ENCODE assay signal across 1 cellular context in the genomic region with DNA sequence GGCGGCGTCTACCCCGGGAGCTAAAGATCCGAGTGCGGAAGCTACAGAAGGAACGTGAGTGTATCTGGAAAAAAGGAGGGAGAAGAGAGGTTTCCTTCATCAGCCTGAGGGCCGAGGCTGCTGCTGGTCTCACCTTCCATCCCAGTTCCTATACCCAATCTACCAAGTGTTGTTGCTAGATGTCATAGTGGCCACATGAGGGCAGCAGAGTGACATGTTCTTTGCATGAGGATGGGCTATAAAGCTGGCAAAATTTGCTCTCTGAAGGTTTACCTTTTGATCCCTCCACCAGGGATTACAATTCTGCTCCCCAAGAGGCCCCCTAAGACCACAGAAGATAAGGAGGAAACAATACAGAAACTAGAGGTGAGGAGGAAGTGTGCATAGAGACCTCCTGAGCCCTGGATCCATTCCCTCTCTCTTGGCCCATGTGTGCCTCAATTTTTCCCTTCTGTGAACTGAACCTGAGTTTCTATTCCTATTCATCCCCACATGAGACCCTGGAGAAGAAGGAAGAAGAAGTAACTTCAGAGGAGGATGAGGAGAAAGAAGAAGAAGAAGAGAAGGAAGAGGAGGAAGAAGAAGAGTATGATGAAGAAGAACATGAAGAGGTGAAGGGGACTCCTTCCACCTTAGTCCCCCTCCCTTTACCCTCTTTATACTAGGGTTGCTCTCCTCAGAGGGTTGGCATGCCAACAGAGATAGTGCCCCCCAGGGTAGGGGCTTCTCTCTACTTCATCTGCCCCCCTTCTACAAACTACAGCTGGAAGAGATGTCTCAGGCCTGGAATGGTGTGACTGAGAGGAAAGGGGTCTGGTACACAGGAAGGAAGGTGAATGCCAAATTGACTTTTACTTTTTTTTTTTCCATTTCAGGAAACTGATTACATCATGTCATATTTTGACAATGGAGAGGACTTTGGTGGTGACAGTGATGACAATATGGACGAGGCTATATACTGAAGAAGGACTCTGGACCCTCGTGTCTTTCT.
A peak's percentile ranks its signal among the peaks of the same experiment; 100 is the strongest.
TF ChIP-seq lines count a peak whose summit lies in the region.

No MANE protein-coding gene starts in this region.

TF ChIP-seq in K562, 482 proteins besides CTCF, POLR2A, EP300 and RAD21 (continued from another document and continues in another):
- TF ChIP-seq, protein P1, sequence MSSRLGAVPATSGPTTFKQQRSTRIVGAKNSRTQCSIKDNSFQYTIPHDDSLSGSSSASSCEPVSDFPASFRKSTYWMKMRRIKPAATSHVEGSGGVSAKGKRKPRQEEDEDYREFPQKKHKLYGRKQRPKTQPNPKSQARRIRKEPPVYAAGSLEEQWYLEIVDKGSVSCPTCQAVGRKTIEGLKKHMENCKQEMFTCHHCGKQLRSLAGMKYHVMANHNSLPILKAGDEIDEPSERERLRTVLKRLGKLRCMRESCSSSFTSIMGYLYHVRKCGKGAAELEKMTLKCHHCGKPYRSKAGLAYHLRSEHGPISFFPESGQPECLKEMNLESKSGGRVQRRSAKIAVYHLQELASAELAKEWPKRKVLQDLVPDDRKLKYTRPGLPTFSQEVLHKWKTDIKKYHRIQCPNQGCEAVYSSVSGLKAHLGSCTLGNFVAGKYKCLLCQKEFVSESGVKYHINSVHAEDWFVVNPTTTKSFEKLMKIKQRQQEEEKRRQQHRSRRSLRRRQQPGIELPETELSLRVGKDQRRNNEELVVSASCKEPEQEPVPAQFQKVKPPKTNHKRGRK (tag; IDR thresholded peaks at IDR 0.05): peak; percentile 71
- TF ChIP-seq CBX5 (IDR thresholded peaks at IDR 0.05; ENCODE audit: borderline replicate concordance, low read depth): 0 out of 2 replicates have a peak, but pooled peaks have one; percentile 49
- TF ChIP-seq CBX3 (IDR thresholded peaks at IDR 0.05; ENCODE audit: borderline replicate concordance in 1 of 2, low read length in 2 of 2): peak in 1 of 2 experiments; percentile 33; a peak in 1 of 3 replicates
- TF ChIP-seq BRD9 (IDR thresholded peaks at IDR 0.05; ENCODE audit: low read depth, partially characterized antibody): peak; percentile 94
- TF ChIP-seq ZNF408 (CRISPR knock-in tag; IDR thresholded peaks at IDR 0.05; ENCODE audit: low read depth): no peak
- no peak for TF ChIP-seq HMG20B (CRISPR knock-in tag; IDR thresholded peaks at IDR 0.05)
- TF ChIP-seq L3MBTL2 (IDR thresholded peaks at IDR 0.05): peak; percentile 27; the same call in 1 of the 2 replicates
- TF ChIP-seq NUFIP1 (IDR thresholded peaks at IDR 0.05; ENCODE audit: partially characterized antibody): no peak
- peak; percentile 55; the same call in 1 of the 2 replicates for TF ChIP-seq STAG1 (CRISPR knock-in tag; IDR thresholded peaks at IDR 0.05; ENCODE audit: borderline replicate concordance)
- TF ChIP-seq, protein P2, sequence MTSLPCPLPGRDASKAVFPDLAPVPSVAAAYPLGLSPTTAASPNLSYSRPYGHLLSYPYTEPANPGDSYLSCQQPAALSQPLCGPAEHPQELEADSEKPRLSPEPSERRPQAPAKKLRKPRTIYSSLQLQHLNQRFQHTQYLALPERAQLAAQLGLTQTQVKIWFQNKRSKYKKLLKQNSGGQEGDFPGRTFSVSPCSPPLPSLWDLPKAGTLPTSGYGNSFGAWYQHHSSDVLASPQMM (CRISPR knock-in tag; IDR thresholded peaks at IDR 0.05): no peak
- TF ChIP-seq RUNX1 (IDR thresholded peaks at IDR 0.05; ENCODE audit: low read depth): no peak
- TF ChIP-seq, protein P3, sequence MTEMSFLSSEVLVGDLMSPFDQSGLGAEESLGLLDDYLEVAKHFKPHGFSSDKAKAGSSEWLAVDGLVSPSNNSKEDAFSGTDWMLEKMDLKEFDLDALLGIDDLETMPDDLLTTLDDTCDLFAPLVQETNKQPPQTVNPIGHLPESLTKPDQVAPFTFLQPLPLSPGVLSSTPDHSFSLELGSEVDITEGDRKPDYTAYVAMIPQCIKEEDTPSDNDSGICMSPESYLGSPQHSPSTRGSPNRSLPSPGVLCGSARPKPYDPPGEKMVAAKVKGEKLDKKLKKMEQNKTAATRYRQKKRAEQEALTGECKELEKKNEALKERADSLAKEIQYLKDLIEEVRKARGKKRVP (CRISPR knock-in tag; IDR thresholded peaks at IDR 0.05): no peak
- TF ChIP-seq, protein P4, sequence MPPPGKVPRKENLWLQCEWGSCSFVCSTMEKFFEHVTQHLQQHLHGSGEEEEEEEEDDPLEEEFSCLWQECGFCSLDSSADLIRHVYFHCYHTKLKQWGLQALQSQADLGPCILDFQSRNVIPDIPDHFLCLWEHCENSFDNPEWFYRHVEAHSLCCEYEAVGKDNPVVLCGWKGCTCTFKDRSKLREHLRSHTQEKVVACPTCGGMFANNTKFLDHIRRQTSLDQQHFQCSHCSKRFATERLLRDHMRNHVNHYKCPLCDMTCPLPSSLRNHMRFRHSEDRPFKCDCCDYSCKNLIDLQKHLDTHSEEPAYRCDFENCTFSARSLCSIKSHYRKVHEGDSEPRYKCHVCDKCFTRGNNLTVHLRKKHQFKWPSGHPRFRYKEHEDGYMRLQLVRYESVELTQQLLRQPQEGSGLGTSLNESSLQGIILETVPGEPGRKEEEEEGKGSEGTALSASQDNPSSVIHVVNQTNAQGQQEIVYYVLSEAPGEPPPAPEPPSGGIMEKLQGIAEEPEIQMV (tag; conservative IDR thresholded peaks at IDR 0.05; ENCODE audit: low read depth): 0 out of 2 replicates have a peak, but pooled peaks have one; percentile 28
- TF ChIP-seq MAFF (IDR thresholded peaks at IDR 0.05; ENCODE audit: low read length): no peak
- TF ChIP-seq E2F5 (CRISPR knock-in tag; IDR thresholded peaks at IDR 0.05): no peak
- TF ChIP-seq, protein P5, sequence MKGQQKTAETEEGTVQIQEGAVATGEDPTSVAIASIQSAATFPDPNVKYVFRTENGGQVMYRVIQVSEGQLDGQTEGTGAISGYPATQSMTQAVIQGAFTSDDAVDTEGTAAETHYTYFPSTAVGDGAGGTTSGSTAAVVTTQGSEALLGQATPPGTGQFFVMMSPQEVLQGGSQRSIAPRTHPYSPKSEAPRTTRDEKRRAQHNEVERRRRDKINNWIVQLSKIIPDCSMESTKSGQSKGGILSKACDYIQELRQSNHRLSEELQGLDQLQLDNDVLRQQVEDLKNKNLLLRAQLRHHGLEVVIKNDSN (CRISPR knock-in tag; IDR thresholded peaks at IDR 0.05): no peak
- TF ChIP-seq HMBOX1 (IDR thresholded peaks at IDR 0.05): 0 out of 2 replicates have a peak, but pooled peaks have one; percentile 22
- no peak for TF ChIP-seq RBFOX2 (IDR thresholded peaks at IDR 0.05; ENCODE audit: low read depth, low read length)
- no peak for TF ChIP-seq ZZZ3 (IDR thresholded peaks at IDR 0.05)
- TF ChIP-seq MCM7 (IDR thresholded peaks at IDR 0.05): no peak
- peak; percentile 88 for TF ChIP-seq SMC3 (conservative IDR thresholded peaks at IDR 0.05; ENCODE audit: insufficient read depth, low read depth, low read length)
- no peak for TF ChIP-seq PTRF (tag; IDR thresholded peaks at IDR 0.05)
- no peak for TF ChIP-seq PYGO2 (tag; IDR thresholded peaks at IDR 0.05)
- TF ChIP-seq, protein P6, sequence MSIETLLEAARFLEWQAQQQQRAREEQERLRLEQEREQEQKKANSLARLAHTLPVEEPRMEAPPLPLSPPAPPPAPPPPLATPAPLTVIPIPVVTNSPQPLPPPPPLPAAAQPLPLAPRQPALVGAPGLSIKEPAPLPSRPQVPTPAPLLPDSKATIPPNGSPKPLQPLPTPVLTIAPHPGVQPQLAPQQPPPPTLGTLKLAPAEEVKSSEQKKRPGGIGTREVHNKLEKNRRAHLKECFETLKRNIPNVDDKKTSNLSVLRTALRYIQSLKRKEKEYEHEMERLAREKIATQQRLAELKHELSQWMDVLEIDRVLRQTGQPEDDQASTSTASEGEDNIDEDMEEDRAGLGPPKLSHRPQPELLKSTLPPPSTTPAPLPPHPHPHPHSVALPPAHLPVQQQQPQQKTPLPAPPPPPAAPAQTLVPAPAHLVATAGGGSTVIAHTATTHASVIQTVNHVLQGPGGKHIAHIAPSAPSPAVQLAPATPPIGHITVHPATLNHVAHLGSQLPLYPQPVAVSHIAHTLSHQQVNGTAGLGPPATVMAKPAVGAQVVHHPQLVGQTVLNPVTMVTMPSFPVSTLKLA (conservative IDR thresholded peaks at IDR 0.05): 0 out of 4 replicates have a peak, but pooled peaks of 1 of the 2 experiments have one; percentile 12
- TF ChIP-seq, protein P7, sequence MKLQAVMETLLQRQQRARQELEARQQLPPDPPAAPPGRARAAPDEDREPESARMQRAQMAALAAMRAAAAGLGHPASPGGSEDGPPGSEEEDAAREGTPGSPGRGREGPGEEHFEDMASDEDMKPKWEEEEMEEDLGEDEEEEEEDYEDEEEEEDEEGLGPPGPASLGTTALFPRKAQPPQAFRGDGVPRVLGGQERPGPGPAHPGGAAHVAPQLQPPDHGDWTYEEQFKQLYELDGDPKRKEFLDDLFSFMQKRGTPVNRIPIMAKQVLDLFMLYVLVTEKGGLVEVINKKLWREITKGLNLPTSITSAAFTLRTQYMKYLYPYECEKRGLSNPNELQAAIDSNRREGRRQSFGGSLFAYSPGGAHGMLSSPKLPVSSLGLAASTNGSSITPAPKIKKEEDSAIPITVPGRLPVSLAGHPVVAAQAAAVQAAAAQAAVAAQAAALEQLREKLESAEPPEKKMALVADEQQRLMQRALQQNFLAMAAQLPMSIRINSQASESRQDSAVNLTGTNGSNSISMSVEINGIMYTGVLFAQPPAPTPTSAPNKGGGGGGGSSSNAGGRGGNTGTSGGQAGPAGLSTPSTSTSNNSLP (IDR thresholded peaks at IDR 0.05; ENCODE audit: borderline replicate concordance, low read depth, low read length): peak; percentile 51; the same call in 1 of the 2 replicates
- peak in 1 of 2 experiments; percentile 52; a peak in 1 of 4 replicates for TF ChIP-seq RCOR1 (IDR thresholded peaks at IDR 0.05; ENCODE audit: borderline replicate concordance in 1 of 2, low read depth in 2 of 2, low read length in 2 of 2)
- TF ChIP-seq ZNF766 (CRISPR knock-in tag; conservative IDR thresholded peaks at IDR 0.05): peak; percentile 59
- TF ChIP-seq ZNF584 (CRISPR knock-in tag; IDR thresholded peaks at IDR 0.05; ENCODE audit: low read depth): 0 out of 2 replicates have a peak, but pooled peaks have one; percentile 66
- TF ChIP-seq, protein P8, sequence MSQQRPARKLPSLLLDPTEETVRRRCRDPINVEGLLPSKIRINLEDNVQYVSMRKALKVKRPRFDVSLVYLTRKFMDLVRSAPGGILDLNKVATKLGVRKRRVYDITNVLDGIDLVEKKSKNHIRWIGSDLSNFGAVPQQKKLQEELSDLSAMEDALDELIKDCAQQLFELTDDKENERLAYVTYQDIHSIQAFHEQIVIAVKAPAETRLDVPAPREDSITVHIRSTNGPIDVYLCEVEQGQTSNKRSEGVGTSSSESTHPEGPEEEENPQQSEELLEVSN (IDR thresholded peaks at IDR 0.05; ENCODE audit: borderline replicate concordance in 1 of 2, extremely low read depth in 1 of 2, insufficient read depth in 1 of 2, insufficient read length in 1 of 2, low read depth in 1 of 2, low read length in 1 of 2, poor library complexity in 1 of 2, severe bottlenecking in 1 of 2): peak in 1 of 2 experiments; percentile 14
- peak; percentile 28; the same call in 1 of the 2 replicates for TF ChIP-seq ATF3 (IDR thresholded peaks at IDR 0.05)
- TF ChIP-seq ATF3 (CRISPR knock-in tag; conservative IDR thresholded peaks at IDR 0.05): peak; percentile 26; the same call in 1 of the 2 replicates
- no peak for TF ChIP-seq ZNF740 (CRISPR knock-in tag; IDR thresholded peaks at IDR 0.05)
- TF ChIP-seq ZNF740 (tag; IDR thresholded peaks at IDR 0.05): 0 out of 4 replicates have a peak, but pooled peaks of 1 of the 2 experiments have one; percentile 37
- TF ChIP-seq STAT6 (CRISPR knock-in tag; IDR thresholded peaks at IDR 0.05): peak; percentile 70; the same call in 1 of the 2 replicates
- no peak for TF ChIP-seq TRIM28 (IDR thresholded peaks at IDR 0.05)
- no peak for TF ChIP-seq SMARCC2 (IDR thresholded peaks at IDR 0.05; ENCODE audit: low read depth)
- TF ChIP-seq RB1 (IDR thresholded peaks at IDR 0.05; ENCODE audit: low read depth): peak; percentile 56; the same call in 1 of the 2 replicates
- peak in 1 of 2 experiments; percentile 44; a peak in 1 of 4 replicates for TF ChIP-seq SRF (CRISPR knock-in tag; IDR thresholded peaks at IDR 0.05)
